Comparison of ENCODE assay signal across 20 cellular contexts in the genomic region with DNA sequence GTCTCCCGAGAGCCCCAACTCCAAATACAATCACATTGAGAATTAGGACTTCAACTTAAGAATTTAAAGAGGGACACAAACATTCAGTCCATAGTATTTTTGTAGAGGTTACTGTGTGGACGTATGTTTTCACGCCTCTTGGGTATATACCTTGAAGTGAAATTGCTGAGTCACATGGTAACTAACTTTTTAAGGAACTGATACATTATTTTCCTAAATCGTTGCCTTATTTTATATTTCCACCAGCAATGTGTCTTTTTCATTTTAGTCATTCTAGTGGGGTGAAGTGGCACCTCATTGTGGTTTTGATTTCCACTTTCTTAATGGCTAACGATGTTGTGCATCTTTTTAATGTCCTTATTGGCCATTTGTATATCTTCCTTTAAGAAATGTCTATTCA. TPM values are rescaled to one million over a fixed set of nuclear protein-coding genes. Genes with fewer than 3 reads are reported as not detected.
DNase-seq lines count a peak whose midpoint lies in the region; ATAC-seq, FAIRE-seq and TF ChIP-seq lines count a peak whose summit lies in the region.
"Had no signal": no experiment of that assay in that cellular context is flagged by ENCODE, and none has a peak within 500 bp of the region (broad histone marks: within the 10 kb centered on the region; RNA-seq: fewer than 3 reads in every experiment).

No MANE protein-coding gene starts in this region.

- WGBS in suprapubic skin, result 62% methylated on average over 5 of the region's 5 CpGs

- no peaks in the 10 kb centered on the region for H4K20me1 ChIP-seq in OCI-LY3 (ENCODE audit: insufficient read depth, low read length)

- H3K4me1 ChIP-seq in OCI-LY3 (ENCODE audit: low read length), result peaks cover 80% of the 10 kb centered on the region
- no peaks in the 10 kb centered on the region for H3K4me1 ChIP-seq in suprapubic skin
- H3K4me1 ChIP-seq: left ventricle myocardium inferior, right atrium auricular region had no signal

- H3K36me3 ChIP-seq in OCI-LY3 (replicated peaks; ENCODE audit: low read depth, low read length) (peaks cover 58% of the 10 kb centered on the region), suprapubic skin (no peaks in the 10 kb centered on the region)
- H3K36me3 ChIP-seq: left ventricle myocardium inferior, right atrium auricular region had no signal

- H3K79me2 ChIP-seq in OCI-LY3 (ENCODE audit: low read length), result peaks cover 89% of the 10 kb centered on the region

- peak; percentile 28 for FAIRE-seq in GM12891 (lab: Jason Lieb, UNC)

- H2AFZ ChIP-seq in OCI-LY3 (ENCODE audit: low read depth, low read length), result no peak overlapping the region

- peak overlapping the region; percentile 80 for H3K9ac ChIP-seq in OCI-LY3 (ENCODE audit: low read length)

- TF ChIP-seq CTCF in OCI-LY3 (IDR thresholded peaks at IDR 0.05; ENCODE audit: low read depth, low read length), result no peak
- no peak for TF ChIP-seq CTCF in suprapubic skin (IDR thresholded peaks at IDR 0.05)

- H3K4me3 ChIP-seq in OCI-LY3 (ENCODE audit: low read length) (peak overlapping the region; percentile 45), suprapubic skin (no peak overlapping the region)
- H3K4me3 ChIP-seq: left ventricle myocardium inferior, right atrium auricular region had no signal

- H3K27me3 ChIP-seq in OCI-LY3 (ENCODE audit: low read depth, low read length) (no peaks in the 10 kb centered on the region), suprapubic skin (no peaks in the 10 kb centered on the region)
- H3K27me3 ChIP-seq: right atrium auricular region had no signal

- no peak for TF ChIP-seq EP300 in suprapubic skin (IDR thresholded peaks at IDR 0.05)

- H3K4me2 ChIP-seq in OCI-LY3 (ENCODE audit: low read length), result peak overlapping the region; percentile 75

- H3K9me3 ChIP-seq in OCI-LY3 (ENCODE audit: insufficient read depth, low read length) (no peaks in the 10 kb centered on the region), suprapubic skin (no peaks in the 10 kb centered on the region)
- H3K9me3 ChIP-seq: right atrium auricular region had no signal

- TF ChIP-seq POLR2A in GM12891 (IDR thresholded peaks at IDR 0.05; ENCODE audit: low read depth, low read length), result no peak
- TF ChIP-seq POLR2A in suprapubic skin (IDR thresholded peaks at IDR 0.05), result no peak

- ATAC-seq in GM19372 (IDR thresholded peaks at IDR 0.05; ENCODE audit: low read depth, unreplicated experiment), result peak; percentile 72
- ATAC-seq in HG02981 (IDR thresholded peaks at IDR 0.05; ENCODE audit: unreplicated experiment), result peak; percentile 55
- no peak for ATAC-seq in GM19023 (IDR thresholded peaks at IDR 0.05; ENCODE audit: unreplicated experiment)
- ATAC-seq: activated T-cell treated with anti-CD3 and anti-CD28 coated beads, Interleukin-2, amount 50 U/mL, for 4 hours; esophagus mucosa; Panc1 had no signal

- H3K27ac ChIP-seq in OCI-LY3 (ENCODE audit: low read length) (peak overlapping the region; percentile 98), suprapubic skin (no peak overlapping the region)
- H3K27ac ChIP-seq: left ventricle myocardium inferior, right atrium auricular region had no signal

- no peak for DNase-seq in GM12891 (ENCODE audit: insufficient read length, low spot score)
- DNase-seq in stimulated activated CD4-positive, alpha-beta T cell treated with anti-CD3 and anti-CD28 coated beads, Interleukin-4, amount 100 ng/mL, for 24 hours, result no peak
- no peak for DNase-seq in suprapubic skin (ENCODE audit: low spot score in 2 of 2)
- no peak for DNase-seq in NCI-H748 (lab: John Stamatoyannopoulos, UW; ENCODE audit: unreplicated experiment)
- DNase-seq: activated T-cell treated with anti-CD3 and anti-CD28 coated beads, Interleukin-2, amount 50 U/mL, for 4 hours; AML-193; amygdala; DND-41; hypothalamus; left ventricle myocardium inferior; NCI-H1092 treated with DMSO at 0.1 percent for 48 hours; NCI-H226; T-helper 1 cell had no signal

TF ChIP-seq in GM12891, 5 proteins besides CTCF, POLR2A, EP300 and RAD21:
- no peak for TF ChIP-seq POU2F2 (IDR thresholded peaks at IDR 0.05; ENCODE audit: low read depth, low read length)
- peak; percentile 91 for TF ChIP-seq SPI1 (IDR thresholded peaks at IDR 0.05; ENCODE audit: low read depth, low read length)
TF ChIP-seq in GM12891: peak in this region for 1.

RNA-seq across cellular contexts. Expression of a gene that starts 11.8 kb away (rescaled TPM):
- polyA plus RNA-seq in GM12891 (2012; ENCODE audit: low read depth, missing spikeins), result 20.3 TPM
- total RNA-seq in suprapubic skin, result under 1 TPM in 3 of 4 donors, not detected in 1; 0.26 to 0.80 (median 0.51) TPM

RNA-seq across cellular contexts. Expression of a gene that starts 25.2 kb away (rescaled TPM):
- 7.3 TPM for polyA plus RNA-seq in GM12891 (2012; ENCODE audit: low read depth, missing spikeins)
- 10 to 100 TPM in 3 of 4 donors, 1 to 10 TPM in 1; 7.6 to 15.3 (median 12.7) TPM for total RNA-seq in suprapubic skin

RNA-seq across cellular contexts. Expression of a gene that starts 25.2 kb away (rescaled TPM):
- 17.6 TPM for polyA plus RNA-seq in GM12891 (2012; ENCODE audit: low read depth, missing spikeins)
- total RNA-seq in suprapubic skin, result 10 to 100 TPM in 3 of 4 donors, 1 to 10 TPM in 1; 8.3 to 13.1 (median 11.2) TPM
